Comparison of ENCODE assay signal across 12 cellular contexts in genomic region chr19:35437152-35437951, GRCh38. TPM values are rescaled to one million over a fixed set of nuclear protein-coding genes. Genes with fewer than 3 reads are reported as not detected.
DNase-seq lines count a peak whose midpoint lies in the region; ATAC-seq and TF ChIP-seq lines count a peak whose summit lies in the region.
"Had no signal": no experiment of that assay in that cellular context is flagged by ENCODE, and none has a peak within 500 bp of the region (broad histone marks: within the 10 kb centered on the region; RNA-seq: fewer than 3 reads in every experiment).

No MANE protein-coding gene starts in this region.

- H3K4me1 ChIP-seq in Peyer's patch: peaks cover 6 to 24% (median 9%) of the 10 kb centered on the region in 4 donors

- peaks cover 12% of the 10 kb centered on the region for H3K27me3 Mint-ChIP-seq in stimulated activated memory B cell treated with anti-CD40 and anti-IgM and Interleukin-4, amounts not matched to agents 10 μg/mL and 1 μg/mL and 100 μg/mL, for 72 hours

- no peak for TF ChIP-seq POLR2A in Peyer's patch (IDR thresholded peaks at IDR 0.05)

- ATAC-seq in sciatic nerve (peak; percentile 22), HG03135 (IDR thresholded peaks at IDR 0.05; ENCODE audit: unreplicated experiment) (no peak)
- ATAC-seq in stimulated activated memory B cell treated with anti-CD40 and anti-IgM and Interleukin-4, amounts not matched to agents 10 μg/mL and 1 μg/mL and 100 μg/mL, for 72 hours: no peak
- ATAC-seq: naive thymus-derived CD8-positive, alpha-beta T cell had no signal

- no peaks in the 10 kb centered on the region for H3K9me3 ChIP-seq in Peyer's patch
- H3K9me3 ChIP-seq: thoracic aorta had no signal

- DNase-seq in DMS53 treated with DMSO at 0.1 percent for 48 hours (lab: John Stamatoyannopoulos, UW; ENCODE audit: unreplicated experiment) (peak; percentile 63), Peyer's patch (peak in 1 of 3 donors; percentile 73), fibroblast of the aortic adventitia (ENCODE audit: low read depth) (peak; percentile 3), sciatic nerve (ENCODE audit: low spot score) (no peak), GM20000 (ENCODE audit: low spot score) (no peak)
- no peak for DNase-seq in stimulated activated CD4-positive, alpha-beta T cell treated with anti-CD3 and anti-CD28 coated beads, Interleukin-2, amount 100 ng/mL, for 24 hours
- DNase-seq: naive thymus-derived CD8-positive, alpha-beta T cell; NCI-H2107 had no signal

- H3K36me3 Mint-ChIP-seq in stimulated activated memory B cell treated with anti-CD40 and anti-IgM and Interleukin-4, amounts not matched to agents 10 μg/mL and 1 μg/mL and 100 μg/mL, for 72 hours: no peaks in the 10 kb centered on the region

- H3K4me3 Mint-ChIP-seq in stimulated activated memory B cell treated with anti-CD40 and anti-IgM and Interleukin-4, amounts not matched to agents 10 μg/mL and 1 μg/mL and 100 μg/mL, for 72 hours: no peak overlapping the region

- TF ChIP-seq CTCF in Peyer's patch (IDR thresholded peaks at IDR 0.05) (no peak), fibroblast of the aortic adventitia (IDR thresholded peaks at IDR 0.05; ENCODE audit: insufficient read depth, low read length) (no peak), GM20000 (IDR thresholded peaks at IDR 0.05; ENCODE audit: extremely low read depth, missing control alignments) (no peak)

- no peaks in the 10 kb centered on the region for H3K27me3 ChIP-seq in Peyer's patch

- peaks cover 43% of the 10 kb centered on the region for H3K4me1 Mint-ChIP-seq in stimulated activated memory B cell treated with anti-CD40 and anti-IgM and Interleukin-4, amounts not matched to agents 10 μg/mL and 1 μg/mL and 100 μg/mL, for 72 hours

- no peak overlapping the region for H3K27ac Mint-ChIP-seq in stimulated activated memory B cell treated with anti-CD40 and anti-IgM and Interleukin-4, amounts not matched to agents 10 μg/mL and 1 μg/mL and 100 μg/mL, for 72 hours

- H3K27ac ChIP-seq in Peyer's patch: peak overlapping the region; percentile 37 to 92 (median 61)
- H3K27ac ChIP-seq: thoracic aorta had no signal

- intact Hi-C loops in sciatic nerve (cut with DNase I): no loop called here

- H3K9me3 Mint-ChIP-seq in stimulated activated memory B cell treated with anti-CD40 and anti-IgM and Interleukin-4, amounts not matched to agents 10 μg/mL and 1 μg/mL and 100 μg/mL, for 72 hours: peaks cover under 1% of the 10 kb centered on the region

- H3K4me3 ChIP-seq in Peyer's patch (peak overlapping the region in 2 of 4 donors; percentile 2 to 22), fibroblast of the aortic adventitia (ENCODE audit: low read depth, low read length) (no peak overlapping the region)
- H3K4me3 ChIP-seq: K562, thoracic aorta had no signal

- H3K36me3 ChIP-seq in Peyer's patch: no peaks in the 10 kb centered on the region
- H3K36me3 ChIP-seq: thoracic aorta had no signal

RNA-seq across cellular contexts. Expression of gene FFAR2, which starts 10.7 kb away (rescaled TPM):
- 1 to 10 TPM in 2 of 4 donors, under 1 TPM in 1, not detected in 1; 0.80 to 1.8 (median 1.0) TPM for total RNA-seq in Peyer's patch
- not detected in 2 replicates for total RNA-seq in fibroblast of the aortic adventitia (ENCODE audit: low replicate concordance)
- 4.5 TPM for total RNA-seq in sciatic nerve
- total RNA-seq: K562; naive thymus-derived CD8-positive, alpha-beta T cell had no signal

RNA-seq across cellular contexts. Expression of gene KRTDAP, which starts 52.9 kb away (rescaled TPM):
- total RNA-seq in Peyer's patch: not detected
- total RNA-seq in fibroblast of the aortic adventitia (ENCODE audit: low replicate concordance): not detected in 2 replicates
- total RNA-seq in sciatic nerve: not detected
- total RNA-seq: K562; naive thymus-derived CD8-positive, alpha-beta T cell had no signal

Comparison
In these comparisons a context has a peak if more than half of its experiments do, and no peak if none do; other contexts are left out.
1. DNase-seq: peak in DMS53 treated with DMSO at 0.1 percent for 48 hours (single experiment) and fibroblast of the aortic adventitia (single experiment); none in sciatic nerve (single experiment), stimulated activated CD4-positive, alpha-beta T cell treated with anti-CD3 and anti-CD28 coated beads, Interleukin-2, amount 100 ng/mL, for 24 hours (0 of 2) and GM20000 (single experiment).